In the genomic region with DNA sequence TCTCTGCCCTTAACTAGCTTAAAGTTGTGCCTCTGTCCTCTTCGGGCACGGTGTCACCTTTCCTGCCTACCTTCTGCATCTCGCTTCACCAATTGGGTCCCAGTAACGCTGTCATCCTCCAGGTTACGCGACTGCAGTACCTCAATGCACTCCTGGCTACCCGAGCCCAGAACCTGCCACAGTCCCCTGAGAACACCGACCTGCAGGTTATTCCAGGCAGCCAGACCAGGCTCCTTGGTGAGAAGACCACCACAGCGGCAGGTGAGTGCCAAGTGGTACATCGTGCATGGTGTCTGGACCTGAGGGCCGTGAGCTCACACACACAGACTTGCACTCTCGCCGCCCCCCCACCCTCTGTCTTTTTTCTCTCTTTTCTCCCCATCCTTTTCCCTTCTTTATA, we compare ENCODE assay signal across 29 cellular contexts.
"Had no signal": no experiment of that assay in that cellular context is flagged by ENCODE, and none has a peak within 500 bp of the region (broad histone marks: within the 10 kb centered on the region; RNA-seq: fewer than 3 reads in every experiment).

No MANE protein-coding gene starts in this region.

- H3K27ac ChIP-seq: brain microvascular endothelial cell, coronary artery, dorsolateral prefrontal cortex, esophagus muscularis mucosa, foreskin keratinocyte, WERI-Rb-1 had no signal

- H3K4me3 ChIP-seq: coronary artery, dorsolateral prefrontal cortex, esophagus muscularis mucosa, gastrocnemius medialis had no signal

- H3K27me3 ChIP-seq: brain microvascular endothelial cell, dorsolateral prefrontal cortex, esophagus muscularis mucosa, foreskin keratinocyte, gastrocnemius medialis had no signal

- DNase-seq: activated B cell treated with CpG ODN at 0.5 μM for 24 hours; activated CD4-positive, alpha-beta T cell treated with anti-CD3 and anti-CD28 coated beads for 48 hours; activated CD4-positive, alpha-beta T cell treated with anti-CD3 and anti-CD28 coated beads, Interleukin-2, amount 50 U/mL, for 1 hour; activated CD4-positive, alpha-beta T cell treated with anti-CD3 and anti-CD28 coated beads, Interleukin-2, amount 50 U/mL, for 48 hours; activated CD8-positive, alpha-beta memory T cell treated with anti-CD3 and anti-CD28 coated beads for 24 hours; activated CD8-positive, alpha-beta T cell treated with anti-CD3 and anti-CD28 coated beads for 36 hours; activated effector memory CD4-positive, alpha-beta T cell treated with Interleukin-2 at 50 U/mL for 16 hours; activated gamma-delta T cell treated with Interleukin-2 at 50 U/mL for 16 hours; activated naive CD4-positive, alpha-beta T cell treated with anti-CD3 and anti-CD28 coated beads, Interleukin-2, amount 50 U/mL, for 16 hours; activated naive CD4-positive, alpha-beta T cell treated with Interleukin-2 at 50 U/mL for 16 hours; activated T-cell treated with anti-CD3 and anti-CD28 coated beads, Interleukin-2, amount 50 U/mL, for 1 hour; activated T-cell treated with anti-CD3 and anti-CD28 coated beads, Interleukin-2, amount 50 U/mL, for 72 hours; amniotic stem cell; anterior cingulate cortex; brain microvascular endothelial cell; effector memory CD4-positive, alpha-beta T cell; erythroblast; foreskin keratinocyte; SW 1271; T-cell; T1000; WERI-Rb-1 had no signal

- H3K36me3 ChIP-seq: brain microvascular endothelial cell had no signal

- H3K4me1 ChIP-seq: foreskin keratinocyte had no signal

- ATAC-seq: activated CD4-positive, CD25-positive, alpha-beta regulatory T cell treated with anti-CD3 and anti-CD28 coated beads, Interleukin-2, amount 50 U/mL, for 24 hours; activated CD8-positive, alpha-beta T cell treated with anti-CD3 and anti-CD28 coated beads for 36 hours; activated T-cell treated with anti-CD3 and anti-CD28 coated beads, Interleukin-2, amount 50 U/mL, for 72 hours; foreskin keratinocyte; gastrocnemius medialis; T-cell had no signal

- H3K9me3 ChIP-seq: esophagus muscularis mucosa, gastrocnemius medialis had no signal

- FAIRE-seq: astrocyte, bronchial epithelial cell had no signal
